2 cellular contexts compared by ENCODE assay signal in genomic region chr2:216366777-216367465, GRCh38.
TF ChIP-seq lines count a peak whose summit lies in the region.

No MANE protein-coding gene starts in this region.

TF ChIP-seq in GM23338, 12 proteins besides CTCF, POLR2A, EP300 and RAD21:
- TF ChIP-seq POLR2AphosphoS5 (IDR thresholded peaks at IDR 0.05; ENCODE audit: low read depth) = no peak
- TF ChIP-seq REST (IDR thresholded peaks at IDR 0.05; ENCODE audit: unreplicated experiment) = peak; percentile 30

TF ChIP-seq in SK-N-SH treated with all-trans-retinoic acid at 6 μM for 48 hours, 23 proteins besides CTCF, POLR2A, EP300 and RAD21:
- no peak for TF ChIP-seq CREB5 (CRISPR knock-in tag; IDR thresholded peaks at IDR 0.05; ENCODE audit: low read depth)
